Comparison of ENCODE assay signal across 9 cellular contexts in the genomic region with DNA sequence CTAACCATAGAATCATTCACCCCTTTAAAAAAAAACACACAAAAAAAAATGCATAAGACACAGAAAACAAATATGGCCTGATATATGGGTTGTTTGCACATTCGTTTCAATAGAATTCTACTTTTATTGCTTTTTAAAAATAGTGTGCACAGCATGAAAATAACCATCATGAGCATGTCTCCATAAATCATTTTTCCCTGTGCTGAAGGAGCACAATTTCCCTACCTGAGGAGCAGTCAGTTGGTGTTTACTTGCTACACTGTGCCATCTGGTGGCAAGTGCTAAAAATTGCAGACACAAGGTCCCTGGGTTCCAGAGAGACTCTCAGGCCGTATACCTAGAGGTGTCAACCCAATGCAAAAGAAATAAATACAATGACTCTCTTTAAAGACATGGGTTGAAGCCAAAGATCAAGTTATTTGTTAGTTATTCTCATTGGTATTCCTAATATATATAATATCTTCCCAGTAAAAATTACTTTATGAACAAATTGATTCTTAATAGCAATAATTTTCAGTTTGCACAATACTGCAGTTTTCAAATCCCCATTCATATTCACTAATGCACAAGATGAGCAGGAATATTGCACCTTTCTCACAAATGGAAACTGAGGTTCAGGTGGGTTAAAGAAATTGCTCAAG.
DNase-seq lines count a peak whose midpoint lies in the region; ATAC-seq, FAIRE-seq and TF ChIP-seq lines count a peak whose summit lies in the region.
"Had no signal": no experiment of that assay in that cellular context is flagged by ENCODE, and none has a peak within 500 bp of the region (broad histone marks: within the 10 kb centered on the region; RNA-seq: fewer than 3 reads in every experiment).

No MANE protein-coding gene starts in this region.

- H3K9me2 ChIP-seq in DOHH2 (replicated peaks; ENCODE audit: control insufficient read depth, low read length), result no peaks in the 10 kb centered on the region

- H3K27me3 ChIP-seq in DOHH2 (ENCODE audit: control insufficient read depth, low read length) (no peaks in the 10 kb centered on the region), bronchial epithelial cell (ENCODE audit: control insufficient read depth, insufficient read depth, low read length) (no peaks in the 10 kb centered on the region)
- peaks cover 2% of the 10 kb centered on the region for H3K27me3 ChIP-seq in effector memory CD4-positive, alpha-beta T cell (replicated peaks; ENCODE audit: control insufficient read depth, insufficient read depth, low read length, poor library complexity, severe bottlenecking)

- no peaks in the 10 kb centered on the region for H3K4me1 ChIP-seq in DOHH2 (ENCODE audit: control insufficient read depth, low read length)
- no peaks in the 10 kb centered on the region for H3K4me1 ChIP-seq in effector memory CD4-positive, alpha-beta T cell (ENCODE audit: control insufficient read depth, insufficient read depth, low read length, poor library complexity, severe bottlenecking)

- no peaks in the 10 kb centered on the region for H4K20me1 ChIP-seq in DOHH2 (ENCODE audit: control insufficient read depth, insufficient read depth, low read depth, low read length)

- DNase-seq in NCI-H748 treated with DMSO at 0.1 percent for 48 hours (lab: John Stamatoyannopoulos, UW) (peak; percentile 3), bronchial epithelial cell (ENCODE audit: low read depth) (peak; percentile 52), mucosa of gallbladder (ENCODE audit: low spot score) (peak; percentile 17), DMS79 treated with DMSO at 0.1 percent for 48 hours (lab: John Stamatoyannopoulos, UW) (no peak)
- DNase-seq in effector memory CD4-positive, alpha-beta T cell, result no peak

- no peak overlapping the region for H3K27ac ChIP-seq in DOHH2 (ENCODE audit: low read depth, low read length)
- no peak overlapping the region for H3K27ac ChIP-seq in effector memory CD4-positive, alpha-beta T cell (ENCODE audit: insufficient read depth, low read length, poor library complexity, severe bottlenecking)

- H3K36me3 ChIP-seq in DOHH2 (ENCODE audit: control insufficient read depth, low read length) (no peaks in the 10 kb centered on the region), bronchial epithelial cell (ENCODE audit: control insufficient read depth, insufficient read depth, low read length) (no peaks in the 10 kb centered on the region)
- no peaks in the 10 kb centered on the region for H3K36me3 ChIP-seq in effector memory CD4-positive, alpha-beta T cell (ENCODE audit: control insufficient read depth, insufficient read depth, low read length)

- H3F3A ChIP-seq in DOHH2 (ENCODE audit: control insufficient read depth, insufficient read depth), result no peaks in the 10 kb centered on the region

- H3K9me3 ChIP-seq in DOHH2 (ENCODE audit: control insufficient read depth, insufficient read depth, low read length), result no peaks in the 10 kb centered on the region
- no peaks in the 10 kb centered on the region for H3K9me3 ChIP-seq in effector memory CD4-positive, alpha-beta T cell (ENCODE audit: control insufficient read depth, low read length)

- H3K4me3 ChIP-seq in DOHH2 (ENCODE audit: low read length), result no peak overlapping the region
- H3K4me3 ChIP-seq in bronchial epithelial cell (ENCODE audit: low read depth, low read length), result no peak overlapping the region
- no peak overlapping the region for H3K4me3 ChIP-seq in effector memory CD4-positive, alpha-beta T cell (ENCODE audit: insufficient read depth, low read depth, low read length, poor library complexity, severe bottlenecking)

- no peak for FAIRE-seq in bronchial epithelial cell (lab: Jason Lieb, UNC)

- H3K79me2 ChIP-seq in DOHH2 (ENCODE audit: control insufficient read depth, low read length), result no peaks in the 10 kb centered on the region

- H3K4me2 ChIP-seq in DOHH2 (ENCODE audit: low read length), result no peak overlapping the region

- peak; percentile 85 for ATAC-seq in GM19035 (IDR thresholded peaks at IDR 0.05; ENCODE audit: unreplicated experiment)
- peak; percentile 80 for ATAC-seq in HG03108 (IDR thresholded peaks at IDR 0.05; ENCODE audit: unreplicated experiment)
- ATAC-seq: stimulated activated naive CD8-positive, alpha-beta T cell treated with anti-CD3 and anti-CD28 coated beads, Interleukin-15, amount 100 ng/mL, for 72 hours had no signal

- peak; percentile 69 for TF ChIP-seq CTCF in DOHH2 (IDR thresholded peaks at IDR 0.05; ENCODE audit: low read depth, low read length, poor library complexity, severe bottlenecking)
- peak; percentile 63 for TF ChIP-seq CTCF in bronchial epithelial cell (IDR thresholded peaks at IDR 0.05; ENCODE audit: insufficient read depth, low read length, severe bottlenecking)

Comparison
In these comparisons a context has a peak if more than half of its experiments do, and no peak if none do; other contexts are left out.
1. DNase-seq: peak in NCI-H748 treated with DMSO at 0.1 percent for 48 hours (single experiment), bronchial epithelial cell (single experiment) and mucosa of gallbladder (single experiment); none in effector memory CD4-positive, alpha-beta T cell (0 of 3) and DMS79 treated with DMSO at 0.1 percent for 48 hours (single experiment).